ENCODE assay signal across 1 cellular context in the genomic region with DNA sequence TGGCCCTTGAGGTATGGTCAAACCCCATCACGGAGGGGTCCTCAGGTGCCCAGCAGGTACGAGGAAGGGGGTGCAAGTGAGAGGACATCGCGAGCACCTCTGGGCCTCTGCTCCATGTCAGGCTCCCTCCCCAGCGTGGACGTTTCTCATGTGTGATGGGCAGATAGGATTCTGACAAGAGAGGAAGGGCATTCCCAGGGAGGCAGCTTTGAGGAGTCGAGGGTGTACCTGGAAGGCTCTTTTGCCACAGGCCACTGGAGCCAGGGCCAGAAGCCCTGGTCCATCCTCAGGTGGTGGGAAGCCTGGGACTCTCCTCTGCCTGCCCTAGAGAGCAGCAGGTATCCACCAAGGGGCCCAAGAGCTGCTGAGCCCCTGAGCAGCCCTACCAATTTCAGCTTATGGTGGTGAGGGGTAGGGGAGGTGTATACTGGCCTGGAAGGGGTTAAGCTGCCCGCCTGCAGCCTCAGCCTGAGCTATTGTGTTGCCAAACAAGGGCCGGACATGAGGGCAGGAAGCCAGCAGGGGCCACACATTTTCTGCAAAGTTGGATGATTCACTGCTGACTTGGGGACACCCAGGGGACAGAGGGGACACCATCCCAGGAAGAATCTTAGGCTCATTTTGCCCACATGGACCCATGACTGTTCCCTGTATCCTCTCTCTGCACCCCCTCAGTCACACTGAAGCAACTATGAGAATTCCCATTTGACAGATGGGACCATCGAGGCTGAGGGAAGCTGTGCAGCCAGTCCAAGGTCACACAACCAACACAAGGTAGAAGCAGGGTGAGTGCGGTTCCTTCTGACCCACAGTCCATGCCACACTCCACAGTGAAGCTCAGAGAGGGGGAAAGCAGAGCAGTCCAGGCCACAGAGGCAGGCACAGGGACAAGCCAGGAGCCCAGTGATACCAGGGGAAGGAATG.
TF ChIP-seq lines count a peak whose summit lies in the region.

No MANE protein-coding gene starts in this region.

TF ChIP-seq in IMR-90, 13 proteins besides CTCF, POLR2A, EP300 and RAD21:
- TF ChIP-seq FOS (IDR thresholded peaks at IDR 0.05; ENCODE audit: low read depth, low read length) (no peak), RCOR1 (IDR thresholded peaks at IDR 0.05; ENCODE audit: insufficient replicate concordance, low read length) (no peak), NFE2L2 (IDR thresholded peaks at IDR 0.05; ENCODE audit: low read depth, low read length) (no peak), CHD1 (IDR thresholded peaks at IDR 0.05; ENCODE audit: low read depth, low read length) (no peak), MAZ (IDR thresholded peaks at IDR 0.05; ENCODE audit: borderline replicate concordance, low read depth, low read length) (no peak), BHLHE40 (IDR thresholded peaks at IDR 0.05; ENCODE audit: low read depth, low read length) (no peak), CEBPB (IDR thresholded peaks at IDR 0.05; ENCODE audit: low read depth, low read length) (no peak), USF2 (IDR thresholded peaks at IDR 0.05; ENCODE audit: low read depth, low read length) (no peak), SMC3 (IDR thresholded peaks at IDR 0.05; ENCODE audit: low read depth, low read length) (no peak), MAFK (IDR thresholded peaks at IDR 0.05; ENCODE audit: low read depth, low read length) (no peak), RFX5 (IDR thresholded peaks at IDR 0.05; ENCODE audit: low read depth, low read length) (no peak), MXI1 (IDR thresholded peaks at IDR 0.05; ENCODE audit: borderline replicate concordance, low read depth, low read length) (no peak)
- TF ChIP-seq, protein P1, sequence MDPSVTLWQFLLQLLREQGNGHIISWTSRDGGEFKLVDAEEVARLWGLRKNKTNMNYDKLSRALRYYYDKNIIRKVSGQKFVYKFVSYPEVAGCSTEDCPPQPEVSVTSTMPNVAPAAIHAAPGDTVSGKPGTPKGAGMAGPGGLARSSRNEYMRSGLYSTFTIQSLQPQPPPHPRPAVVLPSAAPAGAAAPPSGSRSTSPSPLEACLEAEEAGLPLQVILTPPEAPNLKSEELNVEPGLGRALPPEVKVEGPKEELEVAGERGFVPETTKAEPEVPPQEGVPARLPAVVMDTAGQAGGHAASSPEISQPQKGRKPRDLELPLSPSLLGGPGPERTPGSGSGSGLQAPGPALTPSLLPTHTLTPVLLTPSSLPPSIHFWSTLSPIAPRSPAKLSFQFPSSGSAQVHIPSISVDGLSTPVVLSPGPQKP (IDR thresholded peaks at IDR 0.05; ENCODE audit: borderline replicate concordance, low read depth, low read length): no peak
